In genomic region chr12:25705256-25705655, GRCh38 we compare ENCODE assay signal across 17 cellular contexts.
DNase-seq lines count a peak whose midpoint lies in the region; ATAC-seq, FAIRE-seq and TF ChIP-seq lines count a peak whose summit lies in the region.
"Had no signal": no experiment of that assay in that cellular context is flagged by ENCODE, and none has a peak within 500 bp of the region (broad histone marks: within the 10 kb centered on the region; RNA-seq: fewer than 3 reads in every experiment).

No MANE protein-coding gene starts in this region.

- no TSS peak for BruUV-seq in K562 (replicated peaks; lab: Mats Ljungman, UMichigan)

- FAIRE-seq in K562 (lab: Jason Lieb, UNC), result no peak
- no peak for FAIRE-seq in urothelium cell line (lab: Jason Lieb, UNC)

- H3K27ac ChIP-seq in BLaER1 (no peak overlapping the region), K562 (ENCODE audit: extremely low read depth, low read depth, low read length) (no peak overlapping the region)

- H3K9me1 ChIP-seq in K562 (ENCODE audit: control insufficient read depth, insufficient read depth, low read length), result no peaks in the 10 kb centered on the region

- H3K4me2 ChIP-seq in BLaER1 (0 out of 2 replicates have a peak overlapping the region, but pooled peaks have one; percentile 7), K562 (ENCODE audit: insufficient read depth, low read length) (no peak overlapping the region)

- no peak for TF ChIP-seq RAD21 in K562 (CRISPR knock-in tag; conservative IDR thresholded peaks at IDR 0.05 in 1 of 2, IDR thresholded peaks at IDR 0.05 in 1 of 2)

- no peak overlapping the region for H3K4me3 Mint-ChIP-seq in activated CD4-positive, alpha-beta T cell treated with anti-CD3 and anti-CD28 coated beads for 36 hours

- no peaks in the 10 kb centered on the region for H3K79me2 ChIP-seq in K562 (ENCODE audit: control insufficient read depth, insufficient read depth, low read length)

- POLR2A ChIA-PET in K562 (lab: Yijun Ruan, JAX), result interaction anchor here (0.6 to 3.8 kb wide), 2 partner anchors 13 to 50 kb away, joined by 3 to 13 read pairs; no protein-coding TSS in a partner anchor
- POLR2A ChIA-PET in activated CD4-positive, alpha-beta T cell treated with anti-CD3 and anti-CD28 coated beads for 36 hours (lab: Charles Lee), result no interaction called here

- no peak for TF ChIP-seq EP300 in K562 (IDR thresholded peaks at IDR 0.05; ENCODE audit: low read length)

- no peaks in the 10 kb centered on the region for H3K27me3 Mint-ChIP-seq in activated CD4-positive, alpha-beta T cell treated with anti-CD3 and anti-CD28 coated beads for 36 hours

- CTCF ChIA-PET in K562 (lab: Yijun Ruan, JAX; ENCODE audit: low intra/inter-chr PET ratio), result no interaction called here
- CTCF ChIA-PET in activated CD4-positive, alpha-beta T cell treated with anti-CD3 and anti-CD28 coated beads for 36 hours (lab: Charles Lee), result interaction anchor here (0.7 kb wide), 1 partner anchor 947 kb away, joined by 6 read pairs; no protein-coding TSS in a partner anchor

- H3K4me1 ChIP-seq in BLaER1 (peaks cover 12% of the 10 kb centered on the region), K562 (replicated peaks in 1 of 2; ENCODE audit: control insufficient read depth in 2 of 2, insufficient read depth in 2 of 2, low read length in 2 of 2) (no peaks in the 10 kb centered on the region; a peak in 1 of 5 replicates)
- H3K4me1 ChIP-seq: Caco-2 had no signal

- H3K9ac ChIP-seq in BLaER1 (no peak overlapping the region), K562 (ENCODE audit: insufficient read depth in 1 of 2, low read depth in 2 of 2, low read length in 2 of 2) (no peak overlapping the region)

- ATAC-seq in K562 (no peak), GM18868 (IDR thresholded peaks at IDR 0.05; ENCODE audit: unreplicated experiment) (no peak)
- ATAC-seq in activated CD4-positive, alpha-beta T cell treated with anti-CD3 and anti-CD28 coated beads for 36 hours, result no peak

- H3K36me3 ChIP-seq in BLaER1, result no peaks in the 10 kb centered on the region
- no peaks in the 10 kb centered on the region for H3K36me3 ChIP-seq in K562 (ENCODE audit: control insufficient read depth, insufficient read depth, low read length)
- H3K36me3 ChIP-seq: MG63 had no signal

- H3K27ac Mint-ChIP-seq in activated CD4-positive, alpha-beta T cell treated with anti-CD3 and anti-CD28 coated beads for 36 hours, result no peak overlapping the region

- H3K4me3 ChIP-seq in BLaER1 (no peak overlapping the region), K562 (no peak overlapping the region)
- H3K4me3 ChIP-seq: MG63 had no signal

- in situ Hi-C loops in K562 (cut with MboI), result no loop called here

- no peak overlapping the region for H2AFZ ChIP-seq in K562 (ENCODE audit: low read depth, low read length)

- WGBS in K562 (ENCODE audit: insufficient coverage, low coverage, missing lambda C conversion rate), result 0% methylated on average over 1 of the region's 1 CpG

- H4K20me1 ChIP-seq in BLaER1, result no peaks in the 10 kb centered on the region
- no peaks in the 10 kb centered on the region for H4K20me1 ChIP-seq in K562 (replicated peaks; ENCODE audit: control insufficient read depth, insufficient read depth, low read length)

- H3K9me3 ChIP-seq in BLaER1 (peaks cover 23% of the 10 kb centered on the region), K562 (replicated peaks; ENCODE audit: control insufficient read depth, insufficient read depth, low read depth, low read length) (no peaks in the 10 kb centered on the region)

- peaks cover 7% of the 10 kb centered on the region for H3K9me3 Mint-ChIP-seq in activated CD4-positive, alpha-beta T cell treated with anti-CD3 and anti-CD28 coated beads for 36 hours (ENCODE audit: low read depth)

- no peak for TF ChIP-seq POLR2A in K562 (conservative IDR thresholded peaks at IDR 0.05)

- intact Hi-C loops in K562 (cut with micrococcal nuclease), result no loop called here
- intact Hi-C loops in activated CD4-positive, alpha-beta T cell treated with anti-CD3 and anti-CD28 coated beads for 36 hours (cut with DNase I, micrococcal nuclease), result no loop called here

- no peaks in the 10 kb centered on the region for H3K36me3 Mint-ChIP-seq in activated CD4-positive, alpha-beta T cell treated with anti-CD3 and anti-CD28 coated beads for 36 hours (ENCODE audit: low read depth)

- peaks cover 2% of the 10 kb centered on the region for H3K4me1 Mint-ChIP-seq in activated CD4-positive, alpha-beta T cell treated with anti-CD3 and anti-CD28 coated beads for 36 hours

- DNase-seq in Kasumi-1 (lab: John Stamatoyannopoulos, UW) (peak; percentile 28 to 53), OCI-M1 (lab: John Stamatoyannopoulos, UW) (peak; percentile 83), K562 (ENCODE audit: extremely low read depth in 1 of 4, low spot score in 3 of 4) (no peak), mesenteric fat pad (ENCODE audit: low spot score) (no peak), urothelium cell line (ENCODE audit: low spot score) (no peak)
- DNase-seq in activated CD4-positive, alpha-beta T cell treated with anti-CD3 and anti-CD28 coated beads for 36 hours, result no peak
- DNase-seq: Caco-2, DMS153, GOT3, MG63, NCI-H1417 treated with DMSO at 0.1 percent for 48 hours, NCI-H1930, NCI-H69, SIG-M5, SW 1271 had no signal

- H3K27me3 ChIP-seq in BLaER1 (no peaks in the 10 kb centered on the region), K562 (ENCODE audit: control insufficient read depth in 2 of 2, insufficient read depth in 2 of 2, low read length in 2 of 2) (no peaks in the 10 kb centered on the region)
- H3K27me3 ChIP-seq: MG63 had no signal

- TF ChIP-seq CTCF in K562 (IDR thresholded peaks at IDR 0.05 in 2 of 3, conservative IDR thresholded peaks at IDR 0.05 in 1 of 3; ENCODE audit: insufficient read depth in 2 of 3, low read depth in 1 of 3, low read length in 3 of 3), result no peak

TF ChIP-seq in K562, 482 proteins besides CTCF, POLR2A, EP300 and RAD21:
- TF ChIP-seq SAFB (IDR thresholded peaks at IDR 0.05; ENCODE audit: borderline replicate concordance, low read depth, low read length) (no peak), PKNOX1 (IDR thresholded peaks at IDR 0.05) (peak; percentile 41; the same call in 1 of the 2 replicates), ZNF561 (CRISPR knock-in tag; conservative IDR thresholded peaks at IDR 0.05) (no peak), ZHX1 (conservative IDR thresholded peaks at IDR 0.05; ENCODE audit: low read length) (no peak), GABPA (tag; conservative IDR thresholded peaks at IDR 0.05; ENCODE audit: low read depth) (peak; percentile 46), MEIS2 (IDR thresholded peaks at IDR 0.05; ENCODE audit: partially characterized antibody) (peak; percentile 44), ETV1 (tag; conservative IDR thresholded peaks at IDR 0.05; ENCODE audit: low read depth) (peak; percentile 42; the same call in 1 of the 2 replicates), TEAD1 (CRISPR knock-in tag; IDR thresholded peaks at IDR 0.05) (no peak)

Comparison
In these comparisons a context has a peak if more than half of its experiments do, and no peak if none do; other contexts are left out.
1. DNase-seq: peak in Kasumi-1 (2 of 2) and OCI-M1 (single experiment); none in K562 (0 of 4), mesenteric fat pad (single experiment), activated CD4-positive, alpha-beta T cell treated with anti-CD3 and anti-CD28 coated beads for 36 hours (single experiment) and urothelium cell line (single experiment).